ENCODE assay signal across 11 cellular contexts in genomic region chrX:26958261-26958660, GRCh38.
"Had no signal": no experiment of that assay in that cellular context is flagged by ENCODE, and none has a peak within 500 bp of the region (broad histone marks: within the 10 kb centered on the region; RNA-seq: fewer than 3 reads in every experiment).

No MANE protein-coding gene starts in this region.

- H2AFZ ChIP-seq: GM23248, GM23338 had no signal

- DNase-seq: GM23248, GOT3, H7, H9, HCEC 1CT, HFFc6 had no signal

- H3K9me3 ChIP-seq: HAP-1 had no signal

- H3K4me2 ChIP-seq: GM23338 had no signal

- H3K4me1 ChIP-seq: HAP-1 had no signal

- ATAC-seq: GM23338, HCT116 had no signal

- H3K4me3 ChIP-seq: GM23248, GM23338, HAP-1 had no signal

- FAIRE-seq: H1, H54 had no signal

- H3K9ac ChIP-seq: GM23248 had no signal

- H3K36me3 ChIP-seq: HAP-1 had no signal

- H3K27ac ChIP-seq: GM23248 had no signal
